ENCODE assay signal across 10 cellular contexts in genomic region chr5:168481330-168481788, GRCh38. TPM values are rescaled to one million over a fixed set of nuclear protein-coding genes. Genes with fewer than 3 reads are reported as not detected.
DNase-seq lines count a peak whose midpoint lies in the region; ATAC-seq, FAIRE-seq and TF ChIP-seq lines count a peak whose summit lies in the region.
"Had no signal": no experiment of that assay in that cellular context is flagged by ENCODE, and none has a peak within 500 bp of the region (broad histone marks: within the 10 kb centered on the region; RNA-seq: fewer than 3 reads in every experiment).

No MANE protein-coding gene starts in this region.

- peak; percentile 28 for DNase-seq in HepG2 (ENCODE audit: low spot score)
- DNase-seq in right lobe of liver: no peak
- no peak for DNase-seq in type B pancreatic cell (ENCODE audit: extremely low spot score, unreplicated experiment)
- no peak for DNase-seq in prostate gland (ENCODE audit: low spot score)
- DNase-seq in psoas muscle: no peak
- DNase-seq in activated CD8-positive, alpha-beta memory T cell treated with anti-CD3 and anti-CD28 coated beads, Interleukin-2, amount 50 U/mL, for 4 hours: no peak

- H3K4me1 Mint-ChIP-seq in type B pancreatic cell (ENCODE audit: unreplicated experiment): peaks cover 6% of the 10 kb centered on the region

- peak; percentile 16; the same call in 1 of the 3 replicates for ATAC-seq in HepG2
- no peak for ATAC-seq in right lobe of liver
- ATAC-seq in GM21737 (IDR thresholded peaks at IDR 0.05; ENCODE audit: unreplicated experiment): peak; percentile 95
- ATAC-seq in HG03460 (IDR thresholded peaks at IDR 0.05; ENCODE audit: unreplicated experiment): peak; percentile 90
- no peak for ATAC-seq in psoas muscle

- H3K9me3 ChIP-seq in HepG2 (ENCODE audit: low read length) (no peaks in the 10 kb centered on the region), right lobe of liver (no peaks in the 10 kb centered on the region), prostate gland (no peaks in the 10 kb centered on the region), psoas muscle (no peaks in the 10 kb centered on the region)

- H3K4me3 ChIP-seq in HepG2 (replicated peaks in 1 of 3; ENCODE audit: insufficient read depth in 1 of 3, low read depth in 2 of 3, low read length in 3 of 3) (peak overlapping the region in 1 of 3 experiments; percentile 9; a peak in 1 of 6 replicates), right lobe of liver (no peak overlapping the region), prostate gland (no peak overlapping the region), psoas muscle (no peak overlapping the region)

- H3K9me3 Mint-ChIP-seq in type B pancreatic cell: no peaks in the 10 kb centered on the region

- 0% methylated on average over 4 of the region's 4 CpGs for WGBS in HepG2 (ENCODE audit: low lambda C conversion rate)
- WGBS in right lobe of liver (ENCODE audit: insufficient coverage, low coverage, low lambda C conversion rate, missing lambda C conversion rate): 40% methylated on average over 4 of the region's 4 CpGs
- WGBS in prostate gland: 48% methylated on average over 4 of the region's 4 CpGs
- WGBS in psoas muscle, 3 donors: 46 to 60% (median 55%) methylated on average over 4 of the region's 4 CpGs

- H3K27me3 Mint-ChIP-seq in type B pancreatic cell: no peaks in the 10 kb centered on the region

- intact Hi-C loops in HepG2 (cut with micrococcal nuclease; ENCODE audit: unreplicated experiment): loop anchor here (10.0 kb wide), 1 partner anchor 93 kb away; the partner anchor contains the start of gene PANK3
- intact Hi-C loops in right lobe of liver (cut with DNase I): no loop called here
- intact Hi-C loops in prostate gland (cut with DNase I): loop anchor here (10.0 kb wide), 1 partner anchor 1103 kb away; the partner anchor contains the start of gene SPDL1
- intact Hi-C loops in psoas muscle (cut with DNase I): loop anchor here in 1 of 2 donors (10.0 kb wide), 1 partner anchor 1103 kb away; the partner anchor contains the start of gene SPDL1

- FAIRE-seq in HepG2 (lab: Jason Lieb, UNC): no peak
- FAIRE-seq: urothelium cell line had no signal

- CTCF ChIA-PET in HepG2 (lab: Yijun Ruan, JAX; ENCODE audit: low intra/inter-chr PET ratio, low total read pairs): no interaction called here

- no peak for TF ChIP-seq POLR2A in HepG2 (IDR thresholded peaks at IDR 0.05; ENCODE audit: insufficient read depth in 1 of 2, low read depth in 2 of 2, low read length in 2 of 2)
- no peak for TF ChIP-seq POLR2A in right lobe of liver (IDR thresholded peaks at IDR 0.05)
- TF ChIP-seq POLR2A in prostate gland (IDR thresholded peaks at IDR 0.05): no peak

- H3K4me3 Mint-ChIP-seq in type B pancreatic cell: no peak overlapping the region

- H3K36me3 ChIP-seq in HepG2 (replicated peaks in 1 of 2; ENCODE audit: control insufficient read depth in 1 of 2, insufficient read depth in 2 of 2, low read length in 2 of 2) (no peaks in the 10 kb centered on the region), right lobe of liver (no peaks in the 10 kb centered on the region), prostate gland (no peaks in the 10 kb centered on the region), psoas muscle (ENCODE audit: insufficient read depth in 1 of 2, low read depth in 1 of 2) (no peaks in the 10 kb centered on the region)

- H3K79me2 ChIP-seq in HepG2 (ENCODE audit: insufficient read depth, low read length): peaks cover under 1% of the 10 kb centered on the region

- no peak for TF ChIP-seq CTCF in HepG2 (CRISPR knock-in tag; IDR thresholded peaks at IDR 0.05)
- TF ChIP-seq CTCF in right lobe of liver (IDR thresholded peaks at IDR 0.05): no peak
- no peak for TF ChIP-seq CTCF in type B pancreatic cell (conservative IDR thresholded peaks at IDR 0.05)
- TF ChIP-seq CTCF in prostate gland (IDR thresholded peaks at IDR 0.05): no peak
- no peak for TF ChIP-seq CTCF in psoas muscle (IDR thresholded peaks at IDR 0.05)

- no peak for TF ChIP-seq RAD21 in HepG2 (CRISPR knock-in tag; IDR thresholded peaks at IDR 0.05)

- peak overlapping the region; percentile 71 for H3K4me2 ChIP-seq in HepG2 (ENCODE audit: low read depth, low read length)

- H3K27me3 ChIP-seq in HepG2 (ENCODE audit: control insufficient read depth in 1 of 2, insufficient read depth in 2 of 2, low read length in 2 of 2): no peaks in the 10 kb centered on the region; a peak in 1 of 5 replicates
- H3K27me3 ChIP-seq in right lobe of liver: no peaks in the 10 kb centered on the region
- no peaks in the 10 kb centered on the region for H3K27me3 ChIP-seq in prostate gland (replicated peaks; ENCODE audit: insufficient read depth)
- peaks cover 0 to 2% (median 0%) of the 10 kb centered on the region in 3 donors for H3K27me3 ChIP-seq in psoas muscle (ENCODE audit: insufficient read depth in 3 of 3, low read length in 2 of 3)

- in situ Hi-C loops in HepG2 (cut with HindIII; ENCODE audit: extremely low pct_ligation_motif_present, low pct_unique_long_range_greater_than_20kb): loop anchor here (10.0 kb wide), 1 partner anchor 217 kb away; no protein-coding TSS in a partner anchor

- H3K27ac ChIP-seq in HepG2 (ENCODE audit: extremely low read length, insufficient read depth, low read length) (no peak overlapping the region), right lobe of liver (no peak overlapping the region), prostate gland (no peak overlapping the region), psoas muscle (no peak overlapping the region)
- H3K27ac ChIP-seq: C4-2B had no signal

- no peak overlapping the region for H3K9ac ChIP-seq in HepG2 (ENCODE audit: insufficient read depth, low read depth, low read length)

- no peaks in the 10 kb centered on the region for H4K20me1 ChIP-seq in HepG2 (ENCODE audit: insufficient read depth, low read length)

- no peak for TF ChIP-seq EP300 in HepG2 (IDR thresholded peaks at IDR 0.05; ENCODE audit: low read depth in 2 of 2, low read length in 2 of 2)
- TF ChIP-seq EP300 in HepG2 (CRISPR knock-in tag; IDR thresholded peaks at IDR 0.05; ENCODE audit: borderline replicate concordance): no peak

- H3K4me1 ChIP-seq in HepG2 (ENCODE audit: insufficient read depth, low read length) (peaks cover 24% of the 10 kb centered on the region), right lobe of liver (no peaks in the 10 kb centered on the region), prostate gland (replicated peaks) (no peaks in the 10 kb centered on the region), psoas muscle (no peaks in the 10 kb centered on the region)

- peak overlapping the region; percentile 31 for H2AFZ ChIP-seq in HepG2 (ENCODE audit: low read length)

- no TSS peak for BruUV-seq in HepG2 (replicated peaks; lab: Mats Ljungman, UMichigan)

- peak overlapping the region; percentile 18 for H3K27ac Mint-ChIP-seq in type B pancreatic cell

- POLR2A ChIA-PET in HepG2 (lab: Yijun Ruan, JAX): no interaction called here

- H3K36me3 Mint-ChIP-seq in type B pancreatic cell: no peaks in the 10 kb centered on the region

RNA-seq across cellular contexts. Expression of gene RARS1, which starts 4.9 kb away (rescaled TPM):
- total RNA-seq in HepG2 (2016; rRNA removed; fragmentation: Illumina TruSeq; extraction: Trizol) (170 and 234 TPM in 2 replicates), right lobe of liver (10 to 100 TPM; 25.7 to 41.1 (median 38.9) TPM), type B pancreatic cell (ENCODE audit: low replicate concordance) (102 and 110 TPM in 2 replicates), prostate gland (10 to 100 TPM; 71.6 to 86.6 TPM), psoas muscle (10 to 100 TPM; 31.6 to 40.4 (median 37.8) TPM)
- total RNA-seq in HepG2 (2016; cell fraction: cytosol; rRNA removed; fragmentation: Illumina TruSeq; extraction: Trizol; ENCODE audit: low read depth): 347 and 378 TPM in 2 replicates
- 169 and 246 TPM in 2 replicates for total RNA-seq in HepG2 (2016; cell fraction: insoluble cytoplasmic fraction; rRNA removed; fragmentation: Illumina TruSeq; extraction: Trizol)
- total RNA-seq in HepG2 (2016; cell fraction: membrane; rRNA removed; fragmentation: Illumina TruSeq; extraction: Trizol): 105 and 124 TPM in 2 replicates
- total RNA-seq in HepG2 (2016; cell fraction: nucleus; rRNA removed; fragmentation: Illumina TruSeq; extraction: Trizol): 78.0 and 91.8 TPM in 2 replicates
- polyA plus RNA-seq in HepG2 (2011; rRNA removed) (36.2 and 54.6 TPM in 2 replicates), psoas muscle (10 to 100 TPM; 27.2 to 69.3 (median 42.2) TPM)
- polyA plus RNA-seq in HepG2 (2011; cell fraction: cytosol; rRNA removed): 17.7 and 23.7 TPM in 2 replicates
- polyA plus RNA-seq in HepG2 (2011; cell fraction: nucleus; rRNA removed): 36.1 and 43.2 TPM in 2 replicates
- 54.2 and 68.7 TPM in 2 replicates for polyA plus RNA-seq in HepG2 (2012)
- polyA plus RNA-seq in HepG2 (2016; cell fraction: cytosol; fragmentation: Illumina TruSeq; extraction: Trizol; ENCODE audit: low read depth): 10.9 and 12.8 TPM in 2 replicates
- 148 and 154 TPM in 2 replicates for polyA plus RNA-seq in HepG2 (2016; cell fraction: insoluble cytoplasmic fraction; fragmentation: Illumina TruSeq; extraction: Trizol; ENCODE audit: low read depth)
- 18.4 and 20.4 TPM in 2 replicates for polyA plus RNA-seq in HepG2 (2016; cell fraction: membrane; fragmentation: Illumina TruSeq; extraction: Trizol; ENCODE audit: low read depth)
- polyA plus RNA-seq in HepG2 (2016; cell fraction: nucleus; fragmentation: Illumina TruSeq; extraction: Trizol; ENCODE audit: insufficient read depth, low read depth): 93.6 and 93.7 TPM in 2 replicates
- 9.9 and 30.3 TPM in 2 replicates for polyA minus RNA-seq in HepG2 (2011; rRNA and poly(A)+ RNA removed; ENCODE audit: low replicate concordance)
- 33.1 and 33.8 TPM in 2 replicates for polyA minus RNA-seq in HepG2 (2011; cell fraction: cytosol; rRNA and poly(A)+ RNA removed)
- polyA minus RNA-seq in HepG2 (2011; cell fraction: nucleus; rRNA and poly(A)+ RNA removed): 68.4 and 69.3 TPM in 2 replicates

RNA-seq across cellular contexts. Expression of gene FBLL1, which starts 47.7 kb away (rescaled TPM):
- total RNA-seq in HepG2 (2016; rRNA removed; fragmentation: Illumina TruSeq; extraction: Trizol) (0.18 and 0.29 TPM in 2 replicates), right lobe of liver (under 1 TPM in 3 of 6 experiments, not detected in 3; 0.26 to 0.49 (median 0.38) TPM), type B pancreatic cell (ENCODE audit: low replicate concordance) (2.1 and 3.3 TPM in 2 replicates), prostate gland (1 to 10 TPM; 1.3 to 4.0 TPM), psoas muscle (under 1 TPM in 1 of 4 donors, not detected in 3; 0.20 TPM)
- 0.91 and 0.97 TPM in 2 replicates for total RNA-seq in HepG2 (2016; cell fraction: cytosol; rRNA removed; fragmentation: Illumina TruSeq; extraction: Trizol; ENCODE audit: low read depth)
- 0.19 and 0.24 TPM in 2 replicates for total RNA-seq in HepG2 (2016; cell fraction: insoluble cytoplasmic fraction; rRNA removed; fragmentation: Illumina TruSeq; extraction: Trizol)
- total RNA-seq in HepG2 (2016; cell fraction: membrane; rRNA removed; fragmentation: Illumina TruSeq; extraction: Trizol): 0.77 and 0.96 TPM in 2 replicates
- not detected in 2 replicates for total RNA-seq in HepG2 (2016; cell fraction: nucleus; rRNA removed; fragmentation: Illumina TruSeq; extraction: Trizol)
- polyA plus RNA-seq in HepG2 (2011; rRNA removed) (0.17 and 0.34 TPM in 2 replicates), psoas muscle (under 1 TPM in 2 of 3 donors, not detected in 1; 0.05 to 0.21 TPM)
- polyA plus RNA-seq in HepG2 (2011; cell fraction: cytosol; rRNA removed): 0.18 and 0.43 TPM in 2 replicates
- polyA plus RNA-seq in HepG2 (2011; cell fraction: nucleus; rRNA removed): 0.40 and 0.87 TPM in 2 replicates
- 0.27 and 0.44 TPM in 2 replicates for polyA plus RNA-seq in HepG2 (2012)
- 0.92 and 0.95 TPM in 2 replicates for polyA plus RNA-seq in HepG2 (2016; cell fraction: cytosol; fragmentation: Illumina TruSeq; extraction: Trizol; ENCODE audit: low read depth)
- 0.15 and 0.26 TPM in 2 replicates for polyA plus RNA-seq in HepG2 (2016; cell fraction: insoluble cytoplasmic fraction; fragmentation: Illumina TruSeq; extraction: Trizol; ENCODE audit: low read depth)
- polyA plus RNA-seq in HepG2 (2016; cell fraction: membrane; fragmentation: Illumina TruSeq; extraction: Trizol; ENCODE audit: low read depth): 0.80 and 1.4 TPM in 2 replicates
- polyA plus RNA-seq in HepG2 (2016; cell fraction: nucleus; fragmentation: Illumina TruSeq; extraction: Trizol; ENCODE audit: insufficient read depth, low read depth): 0.61 TPM in 1 of 2 replicates, not detected in the other
- polyA minus RNA-seq in HepG2 (2011; rRNA and poly(A)+ RNA removed; ENCODE audit: low replicate concordance): 0.46 TPM in 1 of 2 replicates, not detected in the other
- polyA minus RNA-seq in HepG2 (2011; cell fraction: cytosol; rRNA and poly(A)+ RNA removed): 0.79 TPM in 1 of 2 replicates, not detected in the other
- polyA minus RNA-seq in HepG2 (2011; cell fraction: nucleus; rRNA and poly(A)+ RNA removed): not detected in 2 replicates

Comparison
In these comparisons a context has a peak if more than half of its experiments do, and no peak if none do; other contexts are left out.
1. ATAC-seq: peak in HepG2 (single experiment), GM21737 (single experiment) and HG03460 (single experiment); none in right lobe of liver (0 of 4) and psoas muscle (0 of 4).
2. intact Hi-C loops: an anchor here in HepG2 (10.0 kb wide) and prostate gland (10.0 kb wide); none called in right lobe of liver.